ENCODE assay signal across 9 cellular contexts in the genomic region with DNA sequence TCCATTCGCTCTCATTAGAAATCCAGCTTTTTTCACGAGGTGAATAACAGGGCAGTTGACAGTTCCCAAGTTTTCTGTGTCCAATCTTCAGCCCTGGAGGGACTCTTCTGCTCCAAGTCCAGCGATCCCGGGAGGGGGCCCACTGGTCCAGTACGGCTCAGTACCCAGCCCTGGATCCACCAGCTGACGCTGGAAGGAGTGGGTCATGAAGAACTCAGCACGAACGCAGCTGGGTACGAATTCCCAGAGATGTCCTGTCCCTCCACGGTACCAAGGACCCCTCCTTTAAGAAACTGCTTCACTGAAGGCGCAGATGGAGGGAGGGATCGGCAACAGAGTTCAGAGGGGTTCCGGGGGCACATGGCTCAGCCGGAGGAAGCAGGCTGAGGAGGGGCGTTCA. TPM values are rescaled to one million over a fixed set of nuclear protein-coding genes. Genes with fewer than 3 reads are reported as not detected.
DNase-seq lines count a peak whose midpoint lies in the region; FAIRE-seq and TF ChIP-seq lines count a peak whose summit lies in the region.
"Had no signal": no experiment of that assay in that cellular context is flagged by ENCODE, and none has a peak within 500 bp of the region (broad histone marks: within the 10 kb centered on the region; RNA-seq: fewer than 3 reads in every experiment).

No MANE protein-coding gene starts in this region.

- H3K27ac ChIP-seq in astrocyte (ENCODE audit: low read depth, low read length): no peak overlapping the region
- peak overlapping the region; percentile 91 for H3K27ac ChIP-seq in layer of hippocampus (ENCODE audit: low read depth, low read length)
- H3K27ac ChIP-seq in testis: peak overlapping the region in 1 of 2 donors; percentile 86

- peak overlapping the region; percentile 90 for H2AFZ ChIP-seq in astrocyte (ENCODE audit: low read depth, low read length)

- 57 to 69% methylated on average over 9 to 15 of the region's 15 CpGs for whole genome bisulfite sequencing in testis, 2 donors

- no peaks in the 10 kb centered on the region for H3K36me3 ChIP-seq in astrocyte (ENCODE audit: insufficient read depth, low read length)
- H3K36me3 ChIP-seq in testis (ENCODE audit: low read depth, missing control alignments): no peaks in the 10 kb centered on the region

- H3K27me3 ChIP-seq in astrocyte (ENCODE audit: insufficient read depth, low read length) (no peaks in the 10 kb centered on the region), layer of hippocampus (ENCODE audit: control insufficient read depth, insufficient read depth, low read length) (no peaks in the 10 kb centered on the region), testis (no peaks in the 10 kb centered on the region)

- H3K36me3 Mint-ChIP-seq in astrocyte (ENCODE audit: low read depth, unreplicated experiment) (peaks cover 14% of the 10 kb centered on the region), nephron progenitor cell (ENCODE audit: low read depth) (peaks cover 31% of the 10 kb centered on the region)

- no peak overlapping the region for H3K4me3 Mint-ChIP-seq in astrocyte (ENCODE audit: unreplicated experiment)
- no peak overlapping the region for H3K4me3 Mint-ChIP-seq in nephron progenitor cell

- H3K27me3 Mint-ChIP-seq in astrocyte (ENCODE audit: low read depth, unreplicated experiment): peaks cover 7% of the 10 kb centered on the region
- peaks cover 5% of the 10 kb centered on the region for H3K27me3 Mint-ChIP-seq in nephron progenitor cell (ENCODE audit: low read depth, poor library complexity)

- no peaks in the 10 kb centered on the region for H3K9me3 ChIP-seq in astrocyte (ENCODE audit: insufficient read depth, low read depth, low read length)
- no peaks in the 10 kb centered on the region for H3K9me3 ChIP-seq in testis

- FAIRE-seq in astrocyte (lab: Jason Lieb, UNC): no peak

- H3K4me1 Mint-ChIP-seq in astrocyte (ENCODE audit: low read depth, unreplicated experiment) (no peaks in the 10 kb centered on the region), nephron progenitor cell (peaks cover 46% of the 10 kb centered on the region)

- peaks cover 12% of the 10 kb centered on the region for H3K4me1 ChIP-seq in astrocyte (ENCODE audit: insufficient read depth, low read length)
- H3K4me1 ChIP-seq in testis: peaks cover 20% of the 10 kb centered on the region

- peak overlapping the region; percentile 80 for H3K9ac ChIP-seq in astrocyte (ENCODE audit: low read length)

- H3K4me2 ChIP-seq in astrocyte (ENCODE audit: low read length): peak overlapping the region; percentile 94

- intact Hi-C loops in testis (cut with DNase I; ENCODE audit: low total_unique reads): no loop called here

- H3K4me3 ChIP-seq in astrocyte (ENCODE audit: insufficient read depth, low read depth, low read length) (peak overlapping the region; percentile 67), testis (peak overlapping the region; percentile 56 to 80)

- peaks cover 8% of the 10 kb centered on the region for H3K79me2 ChIP-seq in astrocyte (ENCODE audit: insufficient read depth, low read length)

- H3K27ac Mint-ChIP-seq in astrocyte (ENCODE audit: unreplicated experiment): no peak overlapping the region
- no peak overlapping the region for H3K27ac Mint-ChIP-seq in nephron progenitor cell

- TF ChIP-seq CTCF in astrocyte (IDR thresholded peaks at IDR 0.05; ENCODE audit: insufficient read depth, low read depth, low read length) (no peak), testis (IDR thresholded peaks at IDR 0.05) (no peak), nephron progenitor cell (IDR thresholded peaks at IDR 0.05) (no peak)

- DNase-seq in activated CD8-positive, alpha-beta memory T cell treated with anti-CD3 and anti-CD28 coated beads, Interleukin-2, amount 50 U/mL, for 48 hours: peak; percentile 53
- DNase-seq in activated CD8-positive, alpha-beta memory T cell treated with anti-CD3 and anti-CD28 coated beads for 24 hours: no peak
- DNase-seq in astrocyte (ENCODE audit: low read depth): no peak
- DNase-seq in testis: no peak
- DNase-seq in T1000 (lab: John Stamatoyannopoulos, UW): no peak
- DNase-seq in nucleus accumbens (lab: John Stamatoyannopoulos, UW): no peak
- no peak for DNase-seq in nephron progenitor cell
- DNase-seq: amniotic stem cell had no signal

- H4K20me1 ChIP-seq in astrocyte (ENCODE audit: insufficient read depth, low read length): peaks cover 10% of the 10 kb centered on the region

- H3K9me3 Mint-ChIP-seq in astrocyte (ENCODE audit: unreplicated experiment): no peaks in the 10 kb centered on the region
- H3K9me3 Mint-ChIP-seq in nephron progenitor cell: no peaks in the 10 kb centered on the region

- TF ChIP-seq POLR2A in testis (IDR thresholded peaks at IDR 0.05): no peak

RNA-seq across cellular contexts. Expression of a gene that starts 16.5 kb away (rescaled TPM):
- 57.4 and 65.8 TPM in 2 replicates for total RNA-seq in astrocyte
- total RNA-seq in testis: 100 to 1,000 TPM; 162 to 197 TPM
- polyA plus RNA-seq in testis (ENCODE audit: insufficient read depth, low read depth, low replicate concordance): 137 TPM

RNA-seq across cellular contexts. Expression of a gene that starts 58.1 kb away (rescaled TPM):
- total RNA-seq in astrocyte: 11.9 and 18.5 TPM in 2 replicates
- total RNA-seq in testis: 10 to 100 TPM; 53.7 to 58.1 TPM
- polyA plus RNA-seq in testis (ENCODE audit: insufficient read depth, low read depth, low replicate concordance): 50.3 TPM
